Comparison of ENCODE assay signal across 15 cellular contexts in genomic region chr13:106916329-106916728, GRCh38.
DNase-seq lines count a peak whose midpoint lies in the region; ATAC-seq and TF ChIP-seq lines count a peak whose summit lies in the region.
"Had no signal": no experiment of that assay in that cellular context is flagged by ENCODE, and none has a peak within 500 bp of the region (broad histone marks: within the 10 kb centered on the region; RNA-seq: fewer than 3 reads in every experiment).

No MANE protein-coding gene starts in this region.

- peaks cover 6% of the 10 kb centered on the region for H3K4me1 Mint-ChIP-seq in CD4-positive, alpha-beta T cell (ENCODE audit: low read depth)
- H3K4me1 Mint-ChIP-seq in H9, result peaks cover 55 to 60% of the 10 kb centered on the region in 2 experiments
- H3K4me1 Mint-ChIP-seq: activated CD4-positive, alpha-beta T cell treated with anti-CD3 and anti-CD28 coated beads, Interleukin-2, amount 10 ng/mL, durations not matched to agents 24 days and 14 days had no signal

- H2AK5ac ChIP-seq in H9 (ENCODE audit: insufficient read length, low read length), result no peak overlapping the region

- H2BK5ac ChIP-seq in H9 (ENCODE audit: insufficient read length, low read length), result no peak overlapping the region

- H3K14ac ChIP-seq in H9 (ENCODE audit: insufficient read depth, low read length), result no peak overlapping the region

- H3K4me3 ChIP-seq in psoas muscle, result peak overlapping the region; percentile 67
- H3K4me3 ChIP-seq: mucosa of descending colon had no signal

- H3K79me1 ChIP-seq in H9 (ENCODE audit: insufficient read depth, low read depth, low read length, poor library complexity, severe bottlenecking), result no peaks in the 10 kb centered on the region

- no peaks in the 10 kb centered on the region for H3K36me3 ChIP-seq in psoas muscle (ENCODE audit: insufficient read depth in 1 of 2, low read depth in 1 of 2)
- H3K36me3 ChIP-seq: gastroesophageal sphincter had no signal

- no peaks in the 10 kb centered on the region for H4K20me1 ChIP-seq in H9 (ENCODE audit: control insufficient read depth, insufficient read depth, insufficient read length)

- 100% methylated on average over 1 of the region's 11 CpGs for WGBS in H9 (ENCODE audit: extremely low coverage, insufficient read length, low lambda C conversion rate)
- 43 to 64% (median 63%) methylated on average over 11 of the region's 11 CpGs for WGBS in psoas muscle, 3 donors

- H3K56ac ChIP-seq in H9 (ENCODE audit: insufficient read length, low read depth, low read length), result no peak overlapping the region

- H3K4ac ChIP-seq in H9 (ENCODE audit: low read depth, low read length), result no peak overlapping the region

- H3K9me3 Mint-ChIP-seq in CD4-positive, alpha-beta T cell, result no peaks in the 10 kb centered on the region
- no peaks in the 10 kb centered on the region for H3K9me3 Mint-ChIP-seq in H9
- H3K9me3 Mint-ChIP-seq: activated CD4-positive, alpha-beta T cell treated with anti-CD3 and anti-CD28 coated beads, Interleukin-2, amount 10 ng/mL, durations not matched to agents 24 days and 14 days had no signal

- no peak overlapping the region for H2AFZ ChIP-seq in H9 (ENCODE audit: low read length)

- H3T11ph ChIP-seq in H9 (ENCODE audit: low read length), result no peak overlapping the region

- no peak overlapping the region for H3K27ac Mint-ChIP-seq in CD4-positive, alpha-beta T cell
- H3K27ac Mint-ChIP-seq in H9, result no peak overlapping the region
- H3K27ac Mint-ChIP-seq: activated CD4-positive, alpha-beta T cell treated with anti-CD3 and anti-CD28 coated beads, Interleukin-2, amount 10 ng/mL, durations not matched to agents 24 days and 14 days; CD14-positive monocyte had no signal

- no peak overlapping the region for H4K5ac ChIP-seq in H9 (ENCODE audit: insufficient read length, low read depth, low read length)

- no peak overlapping the region for H2BK20ac ChIP-seq in H9 (ENCODE audit: low read depth, low read length, poor library complexity, severe bottlenecking)

- H3K4me3 Mint-ChIP-seq in CD4-positive, alpha-beta T cell, result peak overlapping the region; percentile 26
- H3K4me3 Mint-ChIP-seq in H9, result no peak overlapping the region; a peak in 1 of 5 replicates
- H3K4me3 Mint-ChIP-seq: activated CD4-positive, alpha-beta T cell treated with anti-CD3 and anti-CD28 coated beads, Interleukin-2, amount 10 ng/mL, durations not matched to agents 24 days and 14 days had no signal

- peaks cover 8% of the 10 kb centered on the region for H3K27me3 ChIP-seq in CD4-positive, alpha-beta T cell (ENCODE audit: control insufficient read depth, insufficient read depth, low read length)
- H3K27me3 ChIP-seq in H9 (ENCODE audit: insufficient read depth, low read length) (no peaks in the 10 kb centered on the region), psoas muscle (ENCODE audit: insufficient read depth in 3 of 3, low read length in 2 of 3) (peaks cover 0 to 3% (median 0%) of the 10 kb centered on the region in 3 donors)
- H3K27me3 ChIP-seq: dorsolateral prefrontal cortex, gastroesophageal sphincter, testis had no signal

- CTCF ChIA-PET in CD4-positive, alpha-beta T cell (lab: Charles Lee), result no interaction called here

- no peaks in the 10 kb centered on the region for H3K36me3 Mint-ChIP-seq in CD4-positive, alpha-beta T cell (ENCODE audit: low read depth)
- no peaks in the 10 kb centered on the region; a peak in 2 of 7 replicates for H3K36me3 Mint-ChIP-seq in H9 (ENCODE audit: insufficient read depth in 1 of 3, low read depth in 3 of 3)
- H3K36me3 Mint-ChIP-seq: CD14-positive monocyte had no signal

- H3K4me2 ChIP-seq in H9 (ENCODE audit: insufficient read depth, insufficient read length, low read length), result peak overlapping the region; percentile 21

- H3K9me3 ChIP-seq in CD4-positive, alpha-beta T cell (ENCODE audit: control insufficient read depth, low read length), result no peaks in the 10 kb centered on the region
- no peaks in the 10 kb centered on the region for H3K9me3 ChIP-seq in H9 (ENCODE audit: control insufficient read depth, low read depth, low read length)
- no peaks in the 10 kb centered on the region for H3K9me3 ChIP-seq in psoas muscle
- H3K9me3 ChIP-seq: gastroesophageal sphincter, mucosa of descending colon, testis had no signal

- H2BK120ac ChIP-seq in H9 (ENCODE audit: low read depth, low read length, poor library complexity, severe bottlenecking), result no peak overlapping the region

- H3K23me2 ChIP-seq in H9 (ENCODE audit: insufficient read length, low read depth, low read length, poor library complexity, severe bottlenecking), result peaks cover 6% of the 10 kb centered on the region

- DNase-seq in CD4-positive, alpha-beta T cell, result no peak
- no peak for DNase-seq in H9
- DNase-seq in fibroblast of gingiva (ENCODE audit: low read depth), result peak; percentile 7
- DNase-seq in psoas muscle, result no peak
- no peak for DNase-seq in NCI-H82 (lab: John Stamatoyannopoulos, UW)
- DNase-seq in NCI-H82 treated with DMSO at 0.1 percent for 48 hours (lab: John Stamatoyannopoulos, UW; ENCODE audit: unreplicated experiment), result no peak
- no peak for DNase-seq in NOMO-1 (lab: John Stamatoyannopoulos, UW; ENCODE audit: unreplicated experiment in 2 of 2)
- DNase-seq: activated CD4-positive, alpha-beta T cell treated with anti-CD3 and anti-CD28 coated beads, Interleukin-2, amount 10 ng/mL, durations not matched to agents 24 days and 14 days; activated T-cell treated with anti-CD3 and anti-CD28 coated beads, Interleukin-2, amount 50 U/mL, for 48 hours; testis had no signal

- H3K9ac ChIP-seq in H9 (ENCODE audit: extremely low read depth, insufficient read length, low read length), result no peak overlapping the region

- H3K27ac ChIP-seq in CD4-positive, alpha-beta T cell (ENCODE audit: low read depth, low read length), result no peak overlapping the region
- H3K27ac ChIP-seq in H9 (ENCODE audit: insufficient read length, low read depth, low read length) (no peak overlapping the region), psoas muscle (peak overlapping the region; percentile 30)

- ATAC-seq in CD4-positive, alpha-beta T cell (ENCODE audit: poor library complexity), result no peak
- ATAC-seq in psoas muscle (no peak), HG02884 (IDR thresholded peaks at IDR 0.05; ENCODE audit: unreplicated experiment) (no peak)
- ATAC-seq: gastroesophageal sphincter, mucosa of descending colon had no signal

- H3K4me1 ChIP-seq in H9 (ENCODE audit: insufficient read depth, low read length), result peaks cover 4% of the 10 kb centered on the region; the same call in 1 of the 2 replicates
- H3K4me1 ChIP-seq in psoas muscle, result no peaks in the 10 kb centered on the region
- H3K4me1 ChIP-seq: testis had no signal

- peaks cover 35% of the 10 kb centered on the region for H3K27me3 Mint-ChIP-seq in CD4-positive, alpha-beta T cell
- H3K27me3 Mint-ChIP-seq in H9 (ENCODE audit: low read depth), result no peaks in the 10 kb centered on the region

- H4K91ac ChIP-seq in H9 (ENCODE audit: insufficient read length, low read depth, low read length), result no peak overlapping the region

- no peak overlapping the region for H3K23ac ChIP-seq in H9 (ENCODE audit: insufficient read length, low read depth, low read length)

- no peak overlapping the region for H4K8ac ChIP-seq in H9 (replicated peaks; ENCODE audit: insufficient read length, low read depth, low read length)

- H3K18ac ChIP-seq in H9 (ENCODE audit: insufficient read length, low read depth, low read length), result no peak overlapping the region

- no peak overlapping the region for H2BK15ac ChIP-seq in H9 (ENCODE audit: low read depth, low read length)

- H3K79me2 ChIP-seq in H9 (ENCODE audit: insufficient read depth, low read length), result no peaks in the 10 kb centered on the region

- no peak for TF ChIP-seq CTCF in CD4-positive, alpha-beta T cell (IDR thresholded peaks at IDR 0.05)
- no peak for TF ChIP-seq CTCF in H9 (conservative IDR thresholded peaks at IDR 0.05)
- TF ChIP-seq CTCF in psoas muscle (IDR thresholded peaks at IDR 0.05), result no peak

- POLR2A ChIA-PET in CD4-positive, alpha-beta T cell (lab: Charles Lee), result no interaction called here

- intact Hi-C loops in CD4-positive, alpha-beta T cell (cut with DNase I, micrococcal nuclease), result loop anchor here (5.0 to 10.0 kb wide), 2 partner anchors 342 to 379 kb away; partner anchors contain the start of gene EFNB2 (in 1 of the 2)
- intact Hi-C loops in psoas muscle (cut with DNase I), result loop anchor here in 1 of 2 donors (5.0 to 10.0 kb wide), 2 partner anchors 292 to 384 kb away; no protein-coding TSS in a partner anchor

- H2BK12ac ChIP-seq in H9 (ENCODE audit: insufficient read length, low read depth, low read length), result no peak overlapping the region
